In genomic region chr1:118979754-118980270, GRCh38 we compare ENCODE assay signal across 19 cellular contexts. TPM values are rescaled to one million over a fixed set of nuclear protein-coding genes. Genes with fewer than 3 reads are reported as not detected.
DNase-seq lines count a peak whose midpoint lies in the region; ATAC-seq, FAIRE-seq and TF ChIP-seq lines count a peak whose summit lies in the region.
"Had no signal": no experiment of that assay in that cellular context is flagged by ENCODE, and none has a peak within 500 bp of the region (broad histone marks: within the 10 kb centered on the region; RNA-seq: fewer than 3 reads in every experiment).

No MANE protein-coding gene starts in this region.

- no peak for TF ChIP-seq POLR2A in GM12878 (IDR thresholded peaks at IDR 0.05; ENCODE audit: low read depth, low read length)

- no peak for TF ChIP-seq EP300 in GM12878 (IDR thresholded peaks at IDR 0.05; ENCODE audit: borderline replicate concordance in 1 of 2, control insufficient read depth in 1 of 2, low read depth in 2 of 2, low read length in 2 of 2)

- H4K20me1 ChIP-seq in GM12878 (ENCODE audit: control insufficient read depth, insufficient read depth), result no peaks in the 10 kb centered on the region

- RAD21 ChIA-PET in GM12878 (lab: Charles Lee; ENCODE audit: unreplicated experiment), result no interaction called here

- H3K9ac ChIP-seq in GM12878 (ENCODE audit: control insufficient read depth, insufficient read depth, low read length), result no peak overlapping the region

- H3K27ac ChIP-seq in GM12878 (ENCODE audit: control insufficient read depth, insufficient read depth), result no peak overlapping the region
- H3K27ac ChIP-seq: 22Rv1, foreskin keratinocyte had no signal

- no peak for TF ChIP-seq RAD21 in GM12878 (IDR thresholded peaks at IDR 0.05; ENCODE audit: insufficient read depth, low read depth, low read length)

- no peak for ATAC-seq in GM12878
- ATAC-seq in stimulated activated naive B cell treated with anti-CD40 and anti-IgM and Interleukin-4, amounts not matched to agents 10 μg/mL and 1 μg/mL and 100 μg/mL, for 72 hours (replicated peaks), result no peak
- ATAC-seq in GM21360 (IDR thresholded peaks at IDR 0.05; ENCODE audit: unreplicated experiment), result no peak
- ATAC-seq: activated CD4-positive, alpha-beta T cell treated with anti-CD3 and anti-CD28 coated beads for 36 hours; activated T-helper 17 cell treated with anti-CD3 and anti-CD28 coated beads, Interleukin-2, amount 50 U/mL, for 72 hours; foreskin keratinocyte; stimulated activated naive CD8-positive, alpha-beta T cell treated with anti-CD3 and anti-CD28 coated beads, Interleukin-15, amount 100 ng/mL, for 72 hours had no signal

- WGBS in GM12878 (ENCODE audit: insufficient coverage, insufficient replicate concordance, low lambda C conversion rate, missing lambda C conversion rate), result 56% methylated on average over 32 of the region's 51 CpGs

- H3K4me2 ChIP-seq in GM12878 (ENCODE audit: control insufficient read depth, insufficient read depth), result 0 out of 2 replicates have a peak overlapping the region, but pooled peaks have one; percentile 17

- peak overlapping the region; percentile 41 for H3K27ac Mint-ChIP-seq in T-helper 1 cell treated with Interleukin-12 subunit alpha and Interleukin-12 subunit beta and Interleukin-4 antibody, amounts not matched to agents 30 μg/mL and 1 μg/mL, for 36 hours
- peak overlapping the region; percentile 78 for H3K27ac Mint-ChIP-seq in stimulated activated naive B cell treated with anti-CD40 and anti-IgM and Interleukin-4, amounts not matched to agents 10 μg/mL and 1 μg/mL and 100 μg/mL, for 72 hours
- H3K27ac Mint-ChIP-seq: activated CD4-positive, alpha-beta T cell treated with anti-CD3 and anti-CD28 coated beads for 36 hours; activated T-helper 17 cell treated with anti-CD3 and anti-CD28 coated beads, Interleukin-2, amount 50 U/mL, for 72 hours; stimulated activated naive CD8-positive, alpha-beta T cell treated with anti-CD3 and anti-CD28 coated beads, Interleukin-15, amount 100 ng/mL, for 72 hours had no signal

- SMC1A ChIA-PET in GM12878 (lab: Charles Lee; ENCODE audit: uncharacterized antibody, unreplicated experiment), result no interaction called here

- no peaks in the 10 kb centered on the region; the same call in 2 of the 3 replicates for H3K9me3 ChIP-seq in GM12878 (replicated peaks; ENCODE audit: control insufficient read depth, insufficient read depth, low read length)
- peaks cover 3% of the 10 kb centered on the region for H3K9me3 ChIP-seq in iPS-18c (ENCODE audit: control insufficient read depth, insufficient read depth, low read length)
- H3K9me3 ChIP-seq: Caco-2 had no signal

- in situ Hi-C loops in GM12878 (cut with MboI), result no loop called here

- H3K4me3 Mint-ChIP-seq in T-helper 1 cell treated with Interleukin-12 subunit alpha and Interleukin-12 subunit beta and Interleukin-4 antibody, amounts not matched to agents 30 μg/mL and 1 μg/mL, for 36 hours, result no peak overlapping the region
- H3K4me3 Mint-ChIP-seq in stimulated activated naive B cell treated with anti-CD40 and anti-IgM and Interleukin-4, amounts not matched to agents 10 μg/mL and 1 μg/mL and 100 μg/mL, for 72 hours, result peak overlapping the region; percentile 36 to 69
- H3K4me3 Mint-ChIP-seq: activated CD4-positive, alpha-beta T cell treated with anti-CD3 and anti-CD28 coated beads for 36 hours; activated T-helper 17 cell treated with anti-CD3 and anti-CD28 coated beads, Interleukin-2, amount 50 U/mL, for 72 hours; central memory CD8-positive, alpha-beta T cell had no signal

- no peak overlapping the region for H3K4me3 ChIP-seq in GM12878
- H3K4me3 ChIP-seq in iPS-18c (ENCODE audit: insufficient read depth, low read depth, low read length), result peak overlapping the region; percentile 29; the same call in 1 of the 2 replicates

- H3K9me3 Mint-ChIP-seq in T-helper 1 cell treated with Interleukin-12 subunit alpha and Interleukin-12 subunit beta and Interleukin-4 antibody, amounts not matched to agents 30 μg/mL and 1 μg/mL, for 36 hours, result peaks cover 6% of the 10 kb centered on the region
- H3K9me3 Mint-ChIP-seq in stimulated activated naive B cell treated with anti-CD40 and anti-IgM and Interleukin-4, amounts not matched to agents 10 μg/mL and 1 μg/mL and 100 μg/mL, for 72 hours, result peaks cover 3 to 7% of the 10 kb centered on the region in 2 donors
- H3K9me3 Mint-ChIP-seq: central memory CD8-positive, alpha-beta T cell had no signal

- H3K36me3 Mint-ChIP-seq in T-helper 1 cell treated with Interleukin-12 subunit alpha and Interleukin-12 subunit beta and Interleukin-4 antibody, amounts not matched to agents 30 μg/mL and 1 μg/mL, for 36 hours (ENCODE audit: low read depth), result no peaks in the 10 kb centered on the region
- H3K36me3 Mint-ChIP-seq in stimulated activated naive B cell treated with anti-CD40 and anti-IgM and Interleukin-4, amounts not matched to agents 10 μg/mL and 1 μg/mL and 100 μg/mL, for 72 hours, result peaks cover 9 to 11% of the 10 kb centered on the region in 2 donors

- H3K4me1 Mint-ChIP-seq in T-helper 1 cell treated with Interleukin-12 subunit alpha and Interleukin-12 subunit beta and Interleukin-4 antibody, amounts not matched to agents 30 μg/mL and 1 μg/mL, for 36 hours (ENCODE audit: low read depth), result peaks cover 2% of the 10 kb centered on the region
- H3K4me1 Mint-ChIP-seq in stimulated activated naive B cell treated with anti-CD40 and anti-IgM and Interleukin-4, amounts not matched to agents 10 μg/mL and 1 μg/mL and 100 μg/mL, for 72 hours, result peaks cover 10 to 28% of the 10 kb centered on the region in 2 donors
- H3K4me1 Mint-ChIP-seq: activated T-helper 17 cell treated with anti-CD3 and anti-CD28 coated beads, Interleukin-2, amount 50 U/mL, for 72 hours; central memory CD8-positive, alpha-beta T cell had no signal

- H3K4me1 ChIP-seq in GM12878 (ENCODE audit: control insufficient read depth, insufficient read depth, low read length), result no peaks in the 10 kb centered on the region
- H3K4me1 ChIP-seq: Caco-2, foreskin keratinocyte had no signal

- H3K36me3 ChIP-seq in GM12878 (ENCODE audit: control insufficient read depth in 2 of 2, insufficient read depth in 2 of 2, low read length in 1 of 2), result no peaks in the 10 kb centered on the region

- no TSS peak for BruUV-seq in GM12878 (replicated peaks; lab: Mats Ljungman, UMichigan)

- H3K79me2 ChIP-seq in GM12878 (ENCODE audit: control insufficient read depth, insufficient read depth, low read length), result no peaks in the 10 kb centered on the region

- TF ChIP-seq CTCF in GM12878 (IDR thresholded peaks at IDR 0.05 in 2 of 3, conservative IDR thresholded peaks at IDR 0.05 in 1 of 3; ENCODE audit: control insufficient read depth in 2 of 3, extremely low read depth in 1 of 3, insufficient read depth in 1 of 3, low read depth in 3 of 3, low read length in 3 of 3), result no peak

- DNase-seq in T-helper 1 cell (no peak), GM12878 (ENCODE audit: low read depth, low spot score) (no peak), DMS 273 (lab: John Stamatoyannopoulos, UW; ENCODE audit: unreplicated experiment) (no peak)
- no peak for DNase-seq in stimulated activated naive B cell treated with anti-CD40 and anti-IgM and Interleukin-4, amounts not matched to agents 10 μg/mL and 1 μg/mL and 100 μg/mL, for 72 hours
- no peak for DNase-seq in stimulated activated naive CD4-positive, alpha-beta T cell (lab: John Stamatoyannopoulos, UW)
- DNase-seq: activated CD4-positive, alpha-beta T cell treated with anti-CD3 and anti-CD28 coated beads for 36 hours; Caco-2; foreskin keratinocyte; posterior cingulate gyrus; SHP77 treated with DMSO at 0.1 percent for 48 hours; stimulated activated CD4-positive, alpha-beta T cell treated with anti-CD3 and anti-CD28 coated beads, Interleukin-4, amount 100 ng/mL, for 1 hour; stimulated activated naive CD8-positive, alpha-beta T cell treated with anti-CD3 and anti-CD28 coated beads, Interleukin-15, amount 100 ng/mL, for 72 hours had no signal

- FAIRE-seq in GM12878 (lab: Jason Lieb, UNC), result no peak
- FAIRE-seq: H54 had no signal

- peaks cover 6 to 16% of the 10 kb centered on the region in 2 experiments for H3K27me3 ChIP-seq in GM12878 (replicated peaks in 1 of 2; ENCODE audit: control insufficient read depth in 2 of 2, insufficient read depth in 2 of 2, low read length in 1 of 2)

- intact Hi-C loops in GM12878 (cut with micrococcal nuclease; ENCODE audit: unreplicated experiment), result no loop called here

- CTCF ChIA-PET in GM12878 (lab: Yijun Ruan, JAX), result interaction anchor here (0.5 to 1.2 kb wide), 2 partner anchors 10 to 336 kb away, joined by 3 read pairs; no protein-coding TSS in a partner anchor

- POLR2A ChIA-PET in GM12878 (lab: Charles Lee), result no interaction called here

- no peak overlapping the region for H2AFZ ChIP-seq in GM12878 (ENCODE audit: control insufficient read depth, low read depth, low read length)

- peaks cover 77% of the 10 kb centered on the region for H3K27me3 Mint-ChIP-seq in T-helper 1 cell treated with Interleukin-12 subunit alpha and Interleukin-12 subunit beta and Interleukin-4 antibody, amounts not matched to agents 30 μg/mL and 1 μg/mL, for 36 hours (ENCODE audit: low read depth)
- peaks cover 56 to 94% of the 10 kb centered on the region in 2 donors for H3K27me3 Mint-ChIP-seq in stimulated activated naive B cell treated with anti-CD40 and anti-IgM and Interleukin-4, amounts not matched to agents 10 μg/mL and 1 μg/mL and 100 μg/mL, for 72 hours

RNA-seq across cellular contexts. Expression of gene TBX15, which starts 8.3 kb away (rescaled TPM):
- 0.15 and 0.17 TPM in 2 replicates for total RNA-seq in GM12878 (2013; cell fraction: nucleolus; rRNA removed)
- total RNA-seq in GM12878 (2014; rRNA removed) (0.85 and 1.1 TPM in 2 replicates), GM12878 (2014; rRNA removed; fragmentation: Illumina TruSeq; extraction: Trizol) (0.51 and 0.72 TPM in 2 replicates), GM12878 (2021) (1.1 TPM in 2 replicates)
- polyA plus RNA-seq in GM12878 (2011; ENCODE audit: low read depth), result 0.21 TPM
- polyA plus RNA-seq in GM12878 (2011; rRNA removed) (9.4 and 10.8 TPM in 2 replicates), GM12878 (2014; fragmentation: Illumina TruSeq; extraction: Trizol) (1.1 and 1.2 TPM in 2 replicates), GM12878 (2014; fragmentation: Nextera tagmentation; extraction: Ambion mirVana) (1 to 10 TPM in 1 of 2 experiments, under 1 TPM in 1; 0.90 to 1.1 TPM), GM12878 (2014; rRNA removed) (0.64 and 0.82 TPM in 2 replicates), GM12878 (2016; fragmentation: Nextera tagmentation; extraction: Ambion mirVana) (1 to 10 TPM in 1 of 2 experiments, under 1 TPM in 1; 0.78 to 1.3 TPM)
- 8.2 and 8.3 TPM in 2 replicates for polyA plus RNA-seq in GM12878 (2011; cell fraction: cytosol; rRNA removed)
- 4.8 and 8.2 TPM in 2 replicates for polyA plus RNA-seq in GM12878 (2011; cell fraction: nucleus; rRNA removed)
- polyA plus RNA-seq in GM12878 (2012), result 0.39 and 0.69 TPM in 2 replicates
- 16.8 and 17.7 TPM in 2 replicates for polyA minus RNA-seq in GM12878 (2011; rRNA and poly(A)+ RNA removed)
- 3.5 and 4.9 TPM in 2 replicates for polyA minus RNA-seq in GM12878 (2011; cell fraction: cytosol; rRNA and poly(A)+ RNA removed)
- 6.5 and 7.3 TPM in 2 replicates for polyA minus RNA-seq in GM12878 (2011; cell fraction: nucleus; rRNA and poly(A)+ RNA removed)
- total RNA-seq: activated CD4-positive, alpha-beta T cell treated with anti-CD3 and anti-CD28 coated beads for 36 hours; activated T-helper 17 cell treated with anti-CD3 and anti-CD28 coated beads, Interleukin-2, amount 50 U/mL, for 72 hours; foreskin keratinocyte had no signal
- polyA plus RNA-seq: foreskin keratinocyte had no signal
